ENCODE assay signal across 2 cellular contexts in the genomic region with DNA sequence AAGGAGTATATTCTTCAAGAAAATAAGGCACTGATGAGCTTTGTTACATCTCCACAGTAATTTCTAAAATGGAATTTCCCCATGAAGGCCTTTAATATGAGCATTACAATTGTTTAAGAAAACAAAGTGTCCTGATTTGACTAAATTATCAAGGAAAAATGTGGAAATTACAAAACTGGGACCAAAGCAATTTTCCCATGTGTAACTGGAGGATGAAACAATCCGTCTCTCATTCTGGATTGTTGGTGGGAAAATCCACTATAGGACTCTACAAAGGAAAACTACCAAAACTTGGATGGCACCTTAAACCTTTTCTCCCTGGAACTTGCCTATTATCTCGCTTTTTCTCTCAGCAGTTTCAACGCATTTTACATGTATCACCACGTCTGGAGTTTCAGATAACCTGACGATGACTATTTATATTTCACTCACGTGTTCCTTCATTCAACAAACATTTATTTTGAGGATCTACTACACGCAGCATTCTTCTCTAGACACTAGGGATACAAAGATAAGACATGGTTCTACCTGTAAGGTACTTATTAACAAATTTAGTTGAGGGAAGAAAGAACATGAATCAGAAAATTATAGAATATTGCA.
TF ChIP-seq lines count a peak whose summit lies in the region.

No MANE protein-coding gene starts in this region.

TF ChIP-seq in HepG2, 621 proteins besides CTCF, POLR2A, EP300 and RAD21 (continues in another document):
- no peak for TF ChIP-seq NFYB (CRISPR knock-in tag; IDR thresholded peaks at IDR 0.05)
- no peak for TF ChIP-seq ZBTB8A (CRISPR knock-in tag; IDR thresholded peaks at IDR 0.05; ENCODE audit: borderline replicate concordance, low read depth)
- 0 out of 2 replicates have a peak, but pooled peaks have one; percentile 19 for TF ChIP-seq KAT7 (CRISPR knock-in tag; IDR thresholded peaks at IDR 0.05; ENCODE audit: borderline replicate concordance)
- TF ChIP-seq KLF15 (CRISPR knock-in tag; IDR thresholded peaks at IDR 0.05; ENCODE audit: borderline replicate concordance), result no peak
- TF ChIP-seq CC2D1A (CRISPR knock-in tag; IDR thresholded peaks at IDR 0.05), result no peak
- no peak for TF ChIP-seq AHR (CRISPR knock-in tag; IDR thresholded peaks at IDR 0.05)
- no peak for TF ChIP-seq ZFP36L2 (CRISPR knock-in tag; IDR thresholded peaks at IDR 0.05)
- no peak for TF ChIP-seq ZNF570 (CRISPR knock-in tag; IDR thresholded peaks at IDR 0.05; ENCODE audit: borderline replicate concordance)
- 0 out of 2 replicates have a peak, but pooled peaks have one; percentile 1 for TF ChIP-seq MXD4 (CRISPR knock-in tag; IDR thresholded peaks at IDR 0.05)
- TF ChIP-seq, protein P1, sequence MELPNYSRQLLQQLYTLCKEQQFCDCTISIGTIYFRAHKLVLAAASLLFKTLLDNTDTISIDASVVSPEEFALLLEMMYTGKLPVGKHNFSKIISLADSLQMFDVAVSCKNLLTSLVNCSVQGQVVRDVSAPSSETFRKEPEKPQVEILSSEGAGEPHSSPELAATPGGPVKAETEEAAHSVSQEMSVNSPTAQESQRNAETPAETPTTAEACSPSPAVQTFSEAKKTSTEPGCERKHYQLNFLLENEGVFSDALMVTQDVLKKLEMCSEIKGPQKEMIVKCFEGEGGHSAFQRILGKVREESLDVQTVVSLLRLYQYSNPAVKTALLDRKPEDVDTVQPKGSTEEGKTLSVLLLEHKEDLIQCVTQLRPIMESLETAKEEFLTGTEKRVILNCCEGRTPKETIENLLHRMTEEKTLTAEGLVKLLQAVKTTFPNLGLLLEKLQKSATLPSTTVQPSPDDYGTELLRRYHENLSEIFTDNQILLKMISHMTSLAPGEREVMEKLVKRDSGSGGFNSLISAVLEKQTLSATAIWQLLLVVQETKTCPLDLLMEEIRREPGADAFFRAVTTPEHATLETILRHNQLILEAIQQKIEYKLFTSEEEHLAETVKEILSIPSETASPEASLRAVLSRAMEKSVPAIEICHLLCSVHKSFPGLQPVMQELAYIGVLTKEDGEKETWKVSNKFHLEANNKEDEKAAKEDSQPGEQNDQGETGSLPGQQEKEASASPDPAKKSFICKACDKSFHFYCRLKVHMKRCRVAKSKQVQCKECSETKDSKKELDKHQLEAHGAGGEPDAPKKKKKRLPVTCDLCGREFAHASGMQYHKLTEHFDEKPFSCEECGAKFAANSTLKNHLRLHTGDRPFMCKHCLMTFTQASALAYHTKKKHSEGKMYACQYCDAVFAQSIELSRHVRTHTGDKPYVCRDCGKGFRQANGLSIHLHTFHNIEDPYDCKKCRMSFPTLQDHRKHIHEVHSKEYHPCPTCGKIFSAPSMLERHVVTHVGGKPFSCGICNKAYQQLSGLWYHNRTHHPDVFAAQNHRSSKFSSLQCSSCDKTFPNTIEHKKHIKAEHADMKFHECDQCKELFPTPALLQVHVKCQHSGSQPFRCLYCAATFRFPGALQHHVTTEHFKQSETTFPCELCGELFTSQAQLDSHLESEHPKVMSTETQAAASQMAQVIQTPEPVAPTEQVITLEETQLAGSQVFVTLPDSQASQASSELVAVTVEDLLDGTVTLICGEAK (IDR thresholded peaks at IDR 0.05), result no peak
- TF ChIP-seq, protein P1 (CRISPR knock-in tag; IDR thresholded peaks at IDR 0.05), result no peak
- no peak for TF ChIP-seq ATAD3A (CRISPR knock-in tag; IDR thresholded peaks at IDR 0.05)
- no peak for TF ChIP-seq CHCHD3 (CRISPR knock-in tag; IDR thresholded peaks at IDR 0.05)
- TF ChIP-seq MBD4 (IDR thresholded peaks at IDR 0.05; ENCODE audit: borderline replicate concordance, low read length), result 0 out of 2 replicates have a peak, but pooled peaks have one; percentile 8
- no peak for TF ChIP-seq SKI (IDR thresholded peaks at IDR 0.05; ENCODE audit: partially characterized antibody)
- no peak for TF ChIP-seq CBX5 (CRISPR knock-in tag; IDR thresholded peaks at IDR 0.05; ENCODE audit: borderline replicate concordance)
- no peak for TF ChIP-seq ARID2 (CRISPR knock-in tag; IDR thresholded peaks at IDR 0.05; ENCODE audit: borderline replicate concordance)
- no peak for TF ChIP-seq SALL1 (CRISPR knock-in tag; IDR thresholded peaks at IDR 0.05)
- peak; percentile 0; the same call in 1 of the 2 replicates for TF ChIP-seq SALL2 (CRISPR knock-in tag; IDR thresholded peaks at IDR 0.05)
- no peak for TF ChIP-seq ZSCAN20 (CRISPR knock-in tag; IDR thresholded peaks at IDR 0.05; ENCODE audit: borderline replicate concordance)
- no peak for TF ChIP-seq HNRNPUL1 (IDR thresholded peaks at IDR 0.05; ENCODE audit: low read depth, low read length)

TF ChIP-seq in endothelial cell of umbilical vein, 7 proteins besides CTCF, POLR2A, EP300 and RAD21:
- TF ChIP-seq FOS (IDR thresholded peaks at IDR 0.05; ENCODE audit: borderline replicate concordance, insufficient read depth, low read length), result no peak
- TF ChIP-seq POLR2AphosphoS5 (IDR thresholded peaks at IDR 0.05; ENCODE audit: insufficient read depth, low read depth, low read length), result no peak
- TF ChIP-seq MAX (IDR thresholded peaks at IDR 0.05; ENCODE audit: insufficient read depth, insufficient read length), result no peak
- TF ChIP-seq JUN (IDR thresholded peaks at IDR 0.05; ENCODE audit: borderline replicate concordance, insufficient read depth, insufficient read length, low read depth), result no peak
- no peak for TF ChIP-seq MYC (IDR thresholded peaks at IDR 0.05; ENCODE audit: low read depth, low read length)
